Comparison of ENCODE assay signal across 18 cellular contexts in genomic region chr1:112646225-112646624, GRCh38.
DNase-seq lines count a peak whose midpoint lies in the region; ATAC-seq lines count a peak whose summit lies in the region.
"Had no signal": no experiment of that assay in that cellular context is flagged by ENCODE, and none has a peak within 500 bp of the region (broad histone marks: within the 10 kb centered on the region; RNA-seq: fewer than 3 reads in every experiment).

No MANE protein-coding gene starts in this region.

- peaks cover 60% of the 10 kb centered on the region for H3K4me1 Mint-ChIP-seq in activated naive CD4-positive, alpha-beta T cell treated with anti-CD3 and anti-CD28 coated beads, Interleukin-2, amount 50 U/mL, for 24 hours
- peaks cover 26 to 52% of the 10 kb centered on the region in 2 donors for H3K4me1 Mint-ChIP-seq in effector memory CD8-positive, alpha-beta T cell (ENCODE audit: low read depth in 2 of 2)
- H3K4me1 Mint-ChIP-seq in stimulated activated effector memory CD8-positive, alpha-beta T cell treated with anti-CD3 and anti-CD28 coated beads, Interleukin-12 subunit alpha, Interleukin-12 subunit beta, amount 100 ng/mL, for 72 hours, result peaks cover 35% of the 10 kb centered on the region
- H3K4me1 Mint-ChIP-seq: GM23338 had no signal

- peak overlapping the region; percentile 17 for H3K27ac Mint-ChIP-seq in activated naive CD4-positive, alpha-beta T cell treated with anti-CD3 and anti-CD28 coated beads, Interleukin-2, amount 50 U/mL, for 24 hours
- H3K27ac Mint-ChIP-seq in effector memory CD8-positive, alpha-beta T cell, result peak overlapping the region; percentile 63 to 86
- peak overlapping the region; percentile 41 for H3K27ac Mint-ChIP-seq in stimulated activated effector memory CD8-positive, alpha-beta T cell treated with anti-CD3 and anti-CD28 coated beads, Interleukin-12 subunit alpha, Interleukin-12 subunit beta, amount 100 ng/mL, for 72 hours
- H3K27ac Mint-ChIP-seq: GM23338 had no signal

- no peak for DNase-seq in activated naive CD4-positive, alpha-beta T cell treated with anti-CD3 and anti-CD28 coated beads, Interleukin-2, amount 50 U/mL, for 16 hours
- peak; percentile 12 for DNase-seq in NCI-H226
- no peak for DNase-seq in effector memory CD8-positive, alpha-beta T cell
- no peak for DNase-seq in stimulated activated effector memory CD8-positive, alpha-beta T cell treated with anti-CD3 and anti-CD28 coated beads, Interleukin-12 subunit alpha, Interleukin-12 subunit beta, amount 100 ng/mL, for 72 hours (ENCODE audit: low spot score in 2 of 2)
- DNase-seq in NCI-H446 (lab: John Stamatoyannopoulos, UW), result no peak
- DNase-seq in activated T-cell treated with anti-CD3 and anti-CD28 coated beads for 4 hours, result no peak
- DNase-seq in activated T-cell treated with anti-CD3 and anti-CD28 coated beads, Interleukin-2, amount 50 U/mL, for 1 hour, result no peak
- DNase-seq: C1 segment of cervical spinal cord, GF-D8, HFFc6, NCI-H1105 treated with DMSO at 0.1 percent for 48 hours, NCI-H187, NCI-H2171, NCI-H510A, NCI-H82, Right ventricle myocardium superior had no signal

- H3K27me3 Mint-ChIP-seq in activated naive CD4-positive, alpha-beta T cell treated with anti-CD3 and anti-CD28 coated beads, Interleukin-2, amount 50 U/mL, for 24 hours, result no peaks in the 10 kb centered on the region
- no peaks in the 10 kb centered on the region for H3K27me3 Mint-ChIP-seq in effector memory CD8-positive, alpha-beta T cell

- no peaks in the 10 kb centered on the region for H3K9me3 Mint-ChIP-seq in activated naive CD4-positive, alpha-beta T cell treated with anti-CD3 and anti-CD28 coated beads, Interleukin-2, amount 50 U/mL, for 24 hours
- no peaks in the 10 kb centered on the region for H3K9me3 Mint-ChIP-seq in effector memory CD8-positive, alpha-beta T cell
- no peaks in the 10 kb centered on the region for H3K9me3 Mint-ChIP-seq in stimulated activated effector memory CD8-positive, alpha-beta T cell treated with anti-CD3 and anti-CD28 coated beads, Interleukin-12 subunit alpha, Interleukin-12 subunit beta, amount 100 ng/mL, for 72 hours
- H3K9me3 Mint-ChIP-seq: GM23338, HFFc6 had no signal

- ATAC-seq in effector memory CD8-positive, alpha-beta T cell (replicated peaks), result no peak
- no peak for ATAC-seq in stimulated activated effector memory CD8-positive, alpha-beta T cell treated with anti-CD3 and anti-CD28 coated beads, Interleukin-12 subunit alpha, Interleukin-12 subunit beta, amount 100 ng/mL, for 72 hours
- ATAC-seq: GM23338 had no signal

- peaks cover 26% of the 10 kb centered on the region for H3K36me3 Mint-ChIP-seq in activated naive CD4-positive, alpha-beta T cell treated with anti-CD3 and anti-CD28 coated beads, Interleukin-2, amount 50 U/mL, for 24 hours
- peaks cover 67% of the 10 kb centered on the region for H3K36me3 Mint-ChIP-seq in effector memory CD8-positive, alpha-beta T cell (ENCODE audit: insufficient read depth)
- H3K36me3 Mint-ChIP-seq in stimulated activated effector memory CD8-positive, alpha-beta T cell treated with anti-CD3 and anti-CD28 coated beads, Interleukin-12 subunit alpha, Interleukin-12 subunit beta, amount 100 ng/mL, for 72 hours, result peaks cover 100% of the 10 kb centered on the region

- H3K4me3 Mint-ChIP-seq in activated naive CD4-positive, alpha-beta T cell treated with anti-CD3 and anti-CD28 coated beads, Interleukin-2, amount 50 U/mL, for 24 hours, result no peak overlapping the region
- peak overlapping the region; percentile 14 to 62 for H3K4me3 Mint-ChIP-seq in effector memory CD8-positive, alpha-beta T cell
- H3K4me3 Mint-ChIP-seq in stimulated activated effector memory CD8-positive, alpha-beta T cell treated with anti-CD3 and anti-CD28 coated beads, Interleukin-12 subunit alpha, Interleukin-12 subunit beta, amount 100 ng/mL, for 72 hours, result no peak overlapping the region
- H3K4me3 Mint-ChIP-seq: GM23338, HFFc6 had no signal

Comparison
In these comparisons a context has a peak if more than half of its experiments do, and no peak if none do; other contexts are left out.
1. H3K27ac Mint-ChIP-seq: peak in every context shown above with its lines; median percentile 74 in effector memory CD8-positive, alpha-beta T cell; 41 in stimulated activated effector memory CD8-positive, alpha-beta T cell treated with anti-CD3 and anti-CD28 coated beads, Interleukin-12 subunit alpha, Interleukin-12 subunit beta, amount 100 ng/mL, for 72 hours; 17 in activated naive CD4-positive, alpha-beta T cell treated with anti-CD3 and anti-CD28 coated beads, Interleukin-2, amount 50 U/mL, for 24 hours.
2. H3K4me3 Mint-ChIP-seq: peak in effector memory CD8-positive, alpha-beta T cell (2 of 2); none in activated naive CD4-positive, alpha-beta T cell treated with anti-CD3 and anti-CD28 coated beads, Interleukin-2, amount 50 U/mL, for 24 hours (single experiment) and stimulated activated effector memory CD8-positive, alpha-beta T cell treated with anti-CD3 and anti-CD28 coated beads, Interleukin-12 subunit alpha, Interleukin-12 subunit beta, amount 100 ng/mL, for 72 hours (single experiment).